25 cellular contexts compared by ENCODE assay signal in genomic region chr13:24463078-24463477, GRCh38.
"Had no signal": no experiment of that assay in that cellular context is flagged by ENCODE, and none has a peak within 500 bp of the region (broad histone marks: within the 10 kb centered on the region; RNA-seq: fewer than 3 reads in every experiment).

No MANE protein-coding gene starts in this region.

- H3K27ac Mint-ChIP-seq: memory B cell; mesothelial cell of epicardium; nephron; progenitor cell of endocrine pancreas; stimulated activated memory B cell treated with anti-CD40 and anti-IgM and Interleukin-4, amounts not matched to agents 10 μg/mL and 1 μg/mL and 100 μg/mL, for 72 hours had no signal

- H3K9me3 ChIP-seq: esophagus squamous epithelium, gastroesophageal sphincter, left ventricle myocardium inferior, lower lobe of right lung, pancreas, testis, tibial nerve, upper lobe of right lung, vagina had no signal

- H3K9me3 Mint-ChIP-seq: nephron; stimulated activated memory B cell treated with anti-CD40 and anti-IgM and Interleukin-4, amounts not matched to agents 10 μg/mL and 1 μg/mL and 100 μg/mL, for 72 hours; stimulated activated naive CD8-positive, alpha-beta T cell treated with anti-CD3 and anti-CD28 coated beads, Interleukin-15, amount 100 ng/mL, for 72 hours had no signal

- H3K27me3 Mint-ChIP-seq: memory B cell; progenitor cell of endocrine pancreas; stimulated activated memory B cell treated with anti-CD40 and anti-IgM and Interleukin-4, amounts not matched to agents 10 μg/mL and 1 μg/mL and 100 μg/mL, for 72 hours; stimulated activated naive CD8-positive, alpha-beta T cell treated with anti-CD3 and anti-CD28 coated beads, Interleukin-15, amount 100 ng/mL, for 72 hours had no signal

- H3K4me1 ChIP-seq: pancreas, testis, tibial nerve, upper lobe of right lung had no signal

- H3K4me3 Mint-ChIP-seq: memory B cell; mesothelial cell of epicardium; nephron; stimulated activated memory B cell treated with anti-CD40 and anti-IgM and Interleukin-4, amounts not matched to agents 10 μg/mL and 1 μg/mL and 100 μg/mL, for 72 hours had no signal

- ATAC-seq: gastroesophageal sphincter; left cardiac atrium; lower lobe of right lung; pancreas; right cardiac atrium; stimulated activated memory B cell treated with anti-CD40 and anti-IgM and Interleukin-4, amounts not matched to agents 10 μg/mL and 1 μg/mL and 100 μg/mL, for 72 hours; stimulated activated naive CD8-positive, alpha-beta T cell treated with anti-CD3 and anti-CD28 coated beads, Interleukin-15, amount 100 ng/mL, for 72 hours; upper lobe of right lung had no signal

- H3K4me2 ChIP-seq: smooth muscle cell had no signal

- H3K4me3 ChIP-seq: esophagus squamous epithelium, gastroesophageal sphincter, left ventricle myocardium inferior, lower lobe of right lung, pancreas, smooth muscle cell, testis, tibial nerve, upper lobe of right lung, vagina had no signal

- H3K27me3 ChIP-seq: esophagus squamous epithelium, gastroesophageal sphincter, pancreas, testis, tibial nerve, upper lobe of right lung, vagina had no signal

- H3K27ac ChIP-seq: esophagus squamous epithelium, gastroesophageal sphincter, left ventricle myocardium inferior, lower lobe of right lung, pancreas, testis, tibial nerve, upper lobe of right lung, vagina had no signal

- DNase-seq: effector memory CD4-positive, alpha-beta T cell; esophagus squamous epithelium; foreskin fibroblast; glutamatergic neuron; kidney; left cardiac atrium; left ventricle myocardium inferior; lower lobe of right lung; occipital lobe; pancreas; right cardiac atrium; stimulated activated CD4-positive, alpha-beta T cell treated with anti-CD3 and anti-CD28 coated beads, Interleukin-4, amount 100 ng/mL, for 1 hour; stimulated activated CD8-positive, alpha-beta memory T cell treated with anti-CD3 and anti-CD28 coated beads, Interleukin-4, amount 100 ng/mL, for 48 hours; stimulated activated naive CD8-positive, alpha-beta T cell treated with anti-CD3 and anti-CD28 coated beads, Interleukin-15, amount 100 ng/mL, for 72 hours; testis; upper lobe of right lung had no signal

- H3K4me1 Mint-ChIP-seq: mesothelial cell of epicardium; stimulated activated memory B cell treated with anti-CD40 and anti-IgM and Interleukin-4, amounts not matched to agents 10 μg/mL and 1 μg/mL and 100 μg/mL, for 72 hours had no signal
